ENCODE assay signal across 8 cellular contexts in the genomic region with DNA sequence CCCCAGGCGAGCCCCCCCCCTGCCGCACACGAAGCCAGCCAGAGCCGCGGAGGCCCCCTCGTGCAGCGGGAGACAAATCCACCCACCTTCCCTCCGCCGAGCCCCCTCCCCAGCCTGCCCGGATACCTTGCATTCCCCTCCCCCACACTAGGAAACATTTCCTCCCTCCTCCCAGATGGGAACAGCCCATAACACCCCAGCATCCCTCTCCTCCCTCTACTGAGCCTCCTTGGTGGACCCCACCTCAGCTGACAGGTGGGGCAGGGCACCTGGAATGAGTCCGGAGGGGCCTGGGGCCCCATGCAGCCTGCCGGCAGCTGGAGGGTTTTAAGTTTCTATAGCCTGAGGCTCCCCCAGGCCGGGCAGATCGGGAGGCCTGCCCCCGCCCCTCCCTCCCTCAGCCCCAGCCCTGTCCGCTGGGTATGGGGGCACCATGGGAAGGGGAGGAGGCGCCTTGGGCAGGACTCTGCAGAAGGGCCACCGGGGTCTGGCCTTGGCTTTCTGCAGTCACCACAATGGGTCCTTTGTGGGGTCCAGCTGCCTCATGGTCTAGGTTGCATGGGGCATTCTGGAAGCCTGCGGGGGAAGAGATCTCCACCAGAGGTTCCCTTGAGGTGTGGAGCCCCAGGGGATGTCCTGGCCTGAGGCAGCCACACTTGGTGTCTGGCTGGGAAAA. TPM values are rescaled to one million over a fixed set of nuclear protein-coding genes. Genes with fewer than 3 reads are reported as not detected.
DNase-seq lines count a peak whose midpoint lies in the region; ATAC-seq and TF ChIP-seq lines count a peak whose summit lies in the region.

No MANE protein-coding gene starts in this region.

- no peak for TF ChIP-seq CTCF in body of pancreas (IDR thresholded peaks at IDR 0.05)

- peaks cover 3% of the 10 kb centered on the region for H3K36me3 Mint-ChIP-seq in stimulated activated memory B cell treated with anti-CD40 and anti-IgM and Interleukin-4, amounts not matched to agents 10 μg/mL and 1 μg/mL and 100 μg/mL, for 72 hours

- H3K27ac Mint-ChIP-seq in stimulated activated memory B cell treated with anti-CD40 and anti-IgM and Interleukin-4, amounts not matched to agents 10 μg/mL and 1 μg/mL and 100 μg/mL, for 72 hours, result peak overlapping the region; percentile 87

- H3K4me1 Mint-ChIP-seq in stimulated activated memory B cell treated with anti-CD40 and anti-IgM and Interleukin-4, amounts not matched to agents 10 μg/mL and 1 μg/mL and 100 μg/mL, for 72 hours, result peaks cover 50% of the 10 kb centered on the region

- intact Hi-C loops in body of pancreas (cut with DNase I), result no loop called here

- H3K9ac ChIP-seq in ES-I3 (ENCODE audit: low read depth, low read length), result peak overlapping the region; percentile 57

- peak overlapping the region; percentile 42 to 61 for H3K4me3 ChIP-seq in body of pancreas

- DNase-seq in body of pancreas (peak; percentile 43 to 52 (median 46)), iPS-NIHi11 (ENCODE audit: low spot score) (peak; percentile 71), AML-193 (lab: John Stamatoyannopoulos, UW) (no peak)

- H3K9me3 ChIP-seq in ES-I3 (ENCODE audit: control insufficient read depth, insufficient read depth, low read length) (no peaks in the 10 kb centered on the region), KOPT-K1 (ENCODE audit: insufficient read depth, low read length, poor library complexity, severe bottlenecking) (no peaks in the 10 kb centered on the region), body of pancreas (no peaks in the 10 kb centered on the region)

- no peaks in the 10 kb centered on the region for H3K27me3 ChIP-seq in body of pancreas

- no peaks in the 10 kb centered on the region for H3K9me3 Mint-ChIP-seq in stimulated activated memory B cell treated with anti-CD40 and anti-IgM and Interleukin-4, amounts not matched to agents 10 μg/mL and 1 μg/mL and 100 μg/mL, for 72 hours

- 1 to 5% methylated on average over 4 to 19 of the region's 19 CpGs for WGBS in body of pancreas, 2 donors

- H3K36me3 ChIP-seq in ES-I3 (ENCODE audit: insufficient read depth, low read length), result no peaks in the 10 kb centered on the region
- peaks cover 9% of the 10 kb centered on the region; the same call in 1 of the 2 replicates for H3K36me3 ChIP-seq in KOPT-K1 (ENCODE audit: insufficient read depth, low read length)
- no peaks in the 10 kb centered on the region for H3K36me3 ChIP-seq in body of pancreas (replicated peaks in 1 of 2; ENCODE audit: insufficient read depth in 1 of 2, low read depth in 2 of 2)

- H3K4me1 ChIP-seq in ES-I3 (ENCODE audit: insufficient read depth, low read length), result peaks cover 15% of the 10 kb centered on the region
- H3K4me1 ChIP-seq in body of pancreas, result peaks cover 53% of the 10 kb centered on the region

- no peaks in the 10 kb centered on the region for H3K27me3 Mint-ChIP-seq in stimulated activated memory B cell treated with anti-CD40 and anti-IgM and Interleukin-4, amounts not matched to agents 10 μg/mL and 1 μg/mL and 100 μg/mL, for 72 hours

- H3K4me3 Mint-ChIP-seq in stimulated activated memory B cell treated with anti-CD40 and anti-IgM and Interleukin-4, amounts not matched to agents 10 μg/mL and 1 μg/mL and 100 μg/mL, for 72 hours, result peak overlapping the region; percentile 98

- TF ChIP-seq POLR2A in body of pancreas (IDR thresholded peaks at IDR 0.05), result peak in 2 of 3 donors; percentile 23 to 30

- peak; percentile 25 for ATAC-seq in body of pancreas
- peak; percentile 40 for ATAC-seq in stimulated activated memory B cell treated with anti-CD40 and anti-IgM and Interleukin-4, amounts not matched to agents 10 μg/mL and 1 μg/mL and 100 μg/mL, for 72 hours
- ATAC-seq in HG03378 (IDR thresholded peaks at IDR 0.05; ENCODE audit: unreplicated experiment), result no peak
- no peak for ATAC-seq in HG02852 (IDR thresholded peaks at IDR 0.05; ENCODE audit: unreplicated experiment)

- H3K27ac ChIP-seq in KOPT-K1 (ENCODE audit: low read depth, low read length, poor library complexity, severe bottlenecking) (peak overlapping the region; percentile 91), body of pancreas (peak overlapping the region; percentile 86 to 97 (median 88))

RNA-seq across cellular contexts. Expression of gene ERGIC1, which starts 0.7 kb away (rescaled TPM):
- total RNA-seq in body of pancreas, result 10 to 100 TPM; 46.5 to 93.1 TPM

Comparison
In these comparisons a context has a peak if more than half of its experiments do, and no peak if none do; other contexts are left out.
1. ATAC-seq: peak in body of pancreas (single experiment) and stimulated activated memory B cell treated with anti-CD40 and anti-IgM and Interleukin-4, amounts not matched to agents 10 μg/mL and 1 μg/mL and 100 μg/mL, for 72 hours (single experiment); none in HG03378 (single experiment) and HG02852 (single experiment).
2. DNase-seq: peak in body of pancreas (4 of 4) and iPS-NIHi11 (single experiment); none in AML-193 (0 of 2).